In the genomic region with DNA sequence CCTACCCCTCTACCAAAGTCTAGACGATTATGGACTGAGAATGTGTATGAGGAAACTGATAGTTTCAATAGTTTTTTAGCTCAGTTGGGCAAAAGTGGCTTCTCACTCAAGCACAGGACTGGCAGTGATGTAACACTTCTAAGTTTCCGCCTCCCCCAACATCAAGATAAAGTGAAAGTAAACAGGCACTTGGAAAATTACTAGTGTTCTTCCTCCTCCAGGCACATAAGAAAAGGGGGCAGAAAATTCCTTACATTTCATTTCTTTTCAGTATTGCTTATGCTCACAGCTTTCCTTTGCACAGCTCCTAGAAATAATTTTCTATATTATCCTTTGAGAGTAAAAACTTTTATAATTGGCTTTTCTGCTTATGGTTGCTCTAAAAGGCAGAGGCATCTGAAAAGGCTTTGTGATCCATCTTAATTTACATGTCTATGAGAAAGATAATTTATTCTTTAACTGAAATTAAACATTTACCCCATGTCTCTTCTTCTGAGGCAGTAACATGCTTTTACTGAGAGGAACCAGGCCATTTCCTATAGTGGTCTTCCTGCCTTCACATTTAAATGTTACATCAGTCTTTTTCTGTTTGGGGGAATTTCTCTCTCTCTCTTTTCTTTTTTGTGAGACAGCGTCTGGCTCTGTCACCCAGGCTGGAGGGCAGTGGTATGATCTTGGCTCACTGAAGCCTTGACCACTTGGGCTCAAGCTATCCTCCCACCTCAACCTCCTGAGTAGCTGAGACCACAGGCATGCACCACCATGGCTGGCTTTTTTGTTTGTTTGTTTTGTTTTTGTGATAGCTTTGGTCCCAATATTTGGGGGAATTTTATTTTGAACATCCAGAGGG, we compare ENCODE assay signal across 1 cellular context.
TF ChIP-seq lines count a peak whose summit lies in the region.

No MANE protein-coding gene starts in this region.

TF ChIP-seq in HepG2, 621 proteins besides CTCF, POLR2A, EP300 and RAD21 (continued from another document and continues in another):
- TF ChIP-seq SNAPC4 (CRISPR knock-in tag; IDR thresholded peaks at IDR 0.05) (no peak), KLF6 (CRISPR knock-in tag; IDR thresholded peaks at IDR 0.05) (no peak), ZNF703 (CRISPR knock-in tag; IDR thresholded peaks at IDR 0.05; ENCODE audit: borderline replicate concordance) (no peak), ZNF768 (CRISPR knock-in tag; IDR thresholded peaks at IDR 0.05) (no peak), HMG20A (CRISPR knock-in tag; IDR thresholded peaks at IDR 0.05; ENCODE audit: borderline replicate concordance) (peak; percentile 31; the same call in 1 of the 2 replicates), KDM6A (CRISPR knock-in tag; IDR thresholded peaks at IDR 0.05; ENCODE audit: low read depth) (0 out of 2 replicates have a peak, but pooled peaks have one; percentile 28), MED1 (CRISPR knock-in tag; IDR thresholded peaks at IDR 0.05) (peak; percentile 70), ZNF331 (CRISPR knock-in tag; IDR thresholded peaks at IDR 0.05) (peak; percentile 69; the same call in 1 of the 2 replicates), POGZ (CRISPR knock-in tag; IDR thresholded peaks at IDR 0.05) (no peak), ZNF644 (CRISPR knock-in tag; IDR thresholded peaks at IDR 0.05; ENCODE audit: low read depth) (0 out of 2 replicates have a peak, but pooled peaks have one; percentile 23), LCORL (IDR thresholded peaks at IDR 0.05) (no peak), LCORL (CRISPR knock-in tag; IDR thresholded peaks at IDR 0.05) (no peak), ZNF878 (CRISPR knock-in tag; IDR thresholded peaks at IDR 0.05) (no peak), ZNF484 (CRISPR knock-in tag; IDR thresholded peaks at IDR 0.05; ENCODE audit: borderline replicate concordance, low read depth) (no peak), TAF1 (CRISPR knock-in tag; IDR thresholded peaks at IDR 0.05) (no peak), GABPA (IDR thresholded peaks at IDR 0.05; ENCODE audit: low read depth, low read length) (no peak), GABPA (CRISPR knock-in tag; IDR thresholded peaks at IDR 0.05; ENCODE audit: low read depth) (no peak), SOX13 (IDR thresholded peaks at IDR 0.05) (no peak), SOX13 (CRISPR knock-in tag; conservative IDR thresholded peaks at IDR 0.05 in 1 of 2, IDR thresholded peaks at IDR 0.05 in 1 of 2) (peak in 1 of 2 experiments; percentile 69; a peak in 2 of 4 replicates), FOXO1 (CRISPR knock-in tag; IDR thresholded peaks at IDR 0.05) (peak; percentile 81), ZZZ3 (CRISPR knock-in tag; IDR thresholded peaks at IDR 0.05; ENCODE audit: borderline replicate concordance) (no peak), TARDBP (CRISPR knock-in tag; IDR thresholded peaks at IDR 0.05) (peak; percentile 72; the same call in 1 of the 2 replicates), ZBTB14 (CRISPR knock-in tag; IDR thresholded peaks at IDR 0.05) (no peak), HES4 (CRISPR knock-in tag; IDR thresholded peaks at IDR 0.05; ENCODE audit: borderline replicate concordance) (no peak), ZC3H4 (CRISPR knock-in tag; IDR thresholded peaks at IDR 0.05; ENCODE audit: borderline replicate concordance) (no peak), RFXAP (CRISPR knock-in tag; IDR thresholded peaks at IDR 0.05; ENCODE audit: borderline replicate concordance) (peak; percentile 33; the same call in 1 of the 2 replicates), SNRNP70 (IDR thresholded peaks at IDR 0.05; ENCODE audit: low read depth, low read length) (no peak), MXD4 (CRISPR knock-in tag; IDR thresholded peaks at IDR 0.05) (no peak), SIN3A (IDR thresholded peaks at IDR 0.05; ENCODE audit: borderline replicate concordance, low read depth, low read length) (0 out of 2 replicates have a peak, but pooled peaks have one; percentile 29), CCAR2 (optimal IDR thresholded peaks at IDR 0.05; ENCODE audit: low read depth, low read length) (peak; percentile 47), SNAPC2 (CRISPR knock-in tag; IDR thresholded peaks at IDR 0.05) (peak; percentile 76; the same call in 1 of the 2 replicates), FOXK1 (CRISPR knock-in tag; IDR thresholded peaks at IDR 0.05; ENCODE audit: borderline replicate concordance, low read depth) (peak; percentile 77; the same call in 1 of the 2 replicates), ZNF841 (CRISPR knock-in tag; IDR thresholded peaks at IDR 0.05; ENCODE audit: borderline replicate concordance) (no peak), HMGXB4 (CRISPR knock-in tag; IDR thresholded peaks at IDR 0.05; ENCODE audit: borderline replicate concordance in 1 of 2, low read depth in 1 of 2) (peak in 1 of 2 experiments; percentile 21; a peak in 1 of 4 replicates), SIN3B (IDR thresholded peaks at IDR 0.05; ENCODE audit: low read length) (no peak), SMARCC2 (IDR thresholded peaks at IDR 0.05) (no peak), SOX5 (CRISPR knock-in tag; IDR thresholded peaks at IDR 0.05; ENCODE audit: borderline replicate concordance) (peak; percentile 48; the same call in 1 of the 2 replicates)
- TF ChIP-seq, protein P1, sequence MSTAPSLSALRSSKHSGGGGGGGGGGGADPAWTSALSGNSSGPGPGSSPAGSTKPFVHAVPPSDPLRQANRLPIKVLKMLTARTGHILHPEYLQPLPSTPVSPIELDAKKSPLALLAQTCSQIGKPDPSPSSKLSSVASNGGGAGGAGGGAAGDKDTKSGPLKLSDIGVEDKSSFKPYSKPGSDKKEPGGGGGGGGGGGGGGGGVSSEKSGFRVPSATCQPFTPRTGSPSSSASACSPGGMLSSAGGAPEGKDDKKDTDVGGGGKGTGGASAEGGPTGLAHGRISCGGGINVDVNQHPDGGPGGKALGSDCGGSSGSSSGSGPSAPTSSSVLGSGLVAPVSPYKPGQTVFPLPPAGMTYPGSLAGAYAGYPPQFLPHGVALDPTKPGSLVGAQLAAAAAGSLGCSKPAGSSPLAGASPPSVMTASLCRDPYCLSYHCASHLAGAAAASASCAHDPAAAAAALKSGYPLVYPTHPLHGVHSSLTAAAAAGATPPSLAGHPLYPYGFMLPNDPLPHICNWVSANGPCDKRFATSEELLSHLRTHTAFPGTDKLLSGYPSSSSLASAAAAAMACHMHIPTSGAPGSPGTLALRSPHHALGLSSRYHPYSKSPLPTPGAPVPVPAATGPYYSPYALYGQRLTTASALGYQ (CRISPR knock-in tag; IDR thresholded peaks at IDR 0.05), result peak; percentile 62; the same call in 1 of the 2 replicates
- TF ChIP-seq, protein P2, sequence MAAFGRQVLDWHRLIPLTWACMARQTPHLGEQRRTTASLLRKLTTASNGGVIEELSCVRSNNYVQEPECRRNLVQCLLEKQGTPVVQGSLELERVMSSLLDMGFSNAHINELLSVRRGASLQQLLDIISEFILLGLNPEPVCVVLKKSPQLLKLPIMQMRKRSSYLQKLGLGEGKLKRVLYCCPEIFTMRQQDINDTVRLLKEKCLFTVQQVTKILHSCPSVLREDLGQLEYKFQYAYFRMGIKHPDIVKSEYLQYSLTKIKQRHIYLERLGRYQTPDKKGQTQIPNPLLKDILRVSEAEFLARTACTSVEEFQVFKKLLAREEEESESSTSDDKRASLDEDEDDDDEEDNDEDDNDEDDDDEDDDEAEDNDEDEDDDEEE (CRISPR knock-in tag; IDR thresholded peaks at IDR 0.05), result no peak
- TF ChIP-seq, protein P3, sequence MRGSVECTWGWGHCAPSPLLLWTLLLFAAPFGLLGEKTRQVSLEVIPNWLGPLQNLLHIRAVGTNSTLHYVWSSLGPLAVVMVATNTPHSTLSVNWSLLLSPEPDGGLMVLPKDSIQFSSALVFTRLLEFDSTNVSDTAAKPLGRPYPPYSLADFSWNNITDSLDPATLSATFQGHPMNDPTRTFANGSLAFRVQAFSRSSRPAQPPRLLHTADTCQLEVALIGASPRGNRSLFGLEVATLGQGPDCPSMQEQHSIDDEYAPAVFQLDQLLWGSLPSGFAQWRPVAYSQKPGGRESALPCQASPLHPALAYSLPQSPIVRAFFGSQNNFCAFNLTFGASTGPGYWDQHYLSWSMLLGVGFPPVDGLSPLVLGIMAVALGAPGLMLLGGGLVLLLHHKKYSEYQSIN (CRISPR knock-in tag; IDR thresholded peaks at IDR 0.05; ENCODE audit: borderline replicate concordance), result no peak
- TF ChIP-seq, protein P4, sequence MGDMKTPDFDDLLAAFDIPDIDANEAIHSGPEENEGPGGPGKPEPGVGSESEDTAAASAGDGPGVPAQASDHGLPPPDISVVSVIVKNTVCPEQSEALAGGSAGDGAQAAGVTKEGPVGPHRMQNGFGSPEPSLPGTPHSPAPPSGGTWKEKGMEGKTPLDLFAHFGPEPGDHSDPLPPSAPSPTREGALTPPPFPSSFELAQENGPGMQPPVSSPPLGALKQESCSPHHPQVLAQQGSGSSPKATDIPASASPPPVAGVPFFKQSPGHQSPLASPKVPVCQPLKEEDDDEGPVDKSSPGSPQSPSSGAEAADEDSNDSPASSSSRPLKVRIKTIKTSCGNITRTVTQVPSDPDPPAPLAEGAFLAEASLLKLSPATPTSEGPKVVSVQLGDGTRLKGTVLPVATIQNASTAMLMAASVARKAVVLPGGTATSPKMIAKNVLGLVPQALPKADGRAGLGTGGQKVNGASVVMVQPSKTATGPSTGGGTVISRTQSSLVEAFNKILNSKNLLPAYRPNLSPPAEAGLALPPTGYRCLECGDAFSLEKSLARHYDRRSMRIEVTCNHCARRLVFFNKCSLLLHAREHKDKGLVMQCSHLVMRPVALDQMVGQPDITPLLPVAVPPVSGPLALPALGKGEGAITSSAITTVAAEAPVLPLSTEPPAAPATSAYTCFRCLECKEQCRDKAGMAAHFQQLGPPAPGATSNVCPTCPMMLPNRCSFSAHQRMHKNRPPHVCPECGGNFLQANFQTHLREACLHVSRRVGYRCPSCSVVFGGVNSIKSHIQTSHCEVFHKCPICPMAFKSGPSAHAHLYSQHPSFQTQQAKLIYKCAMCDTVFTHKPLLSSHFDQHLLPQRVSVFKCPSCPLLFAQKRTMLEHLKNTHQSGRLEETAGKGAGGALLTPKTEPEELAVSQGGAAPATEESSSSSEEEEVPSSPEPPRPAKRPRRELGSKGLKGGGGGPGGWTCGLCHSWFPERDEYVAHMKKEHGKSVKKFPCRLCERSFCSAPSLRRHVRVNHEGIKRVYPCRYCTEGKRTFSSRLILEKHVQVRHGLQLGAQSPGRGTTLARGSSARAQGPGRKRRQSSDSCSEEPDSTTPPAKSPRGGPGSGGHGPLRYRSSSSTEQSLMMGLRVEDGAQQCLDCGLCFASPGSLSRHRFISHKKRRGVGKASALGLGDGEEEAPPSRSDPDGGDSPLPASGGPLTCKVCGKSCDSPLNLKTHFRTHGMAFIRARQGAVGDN (CRISPR knock-in tag; IDR thresholded peaks at IDR 0.05), result no peak
- TF ChIP-seq, protein P5, sequence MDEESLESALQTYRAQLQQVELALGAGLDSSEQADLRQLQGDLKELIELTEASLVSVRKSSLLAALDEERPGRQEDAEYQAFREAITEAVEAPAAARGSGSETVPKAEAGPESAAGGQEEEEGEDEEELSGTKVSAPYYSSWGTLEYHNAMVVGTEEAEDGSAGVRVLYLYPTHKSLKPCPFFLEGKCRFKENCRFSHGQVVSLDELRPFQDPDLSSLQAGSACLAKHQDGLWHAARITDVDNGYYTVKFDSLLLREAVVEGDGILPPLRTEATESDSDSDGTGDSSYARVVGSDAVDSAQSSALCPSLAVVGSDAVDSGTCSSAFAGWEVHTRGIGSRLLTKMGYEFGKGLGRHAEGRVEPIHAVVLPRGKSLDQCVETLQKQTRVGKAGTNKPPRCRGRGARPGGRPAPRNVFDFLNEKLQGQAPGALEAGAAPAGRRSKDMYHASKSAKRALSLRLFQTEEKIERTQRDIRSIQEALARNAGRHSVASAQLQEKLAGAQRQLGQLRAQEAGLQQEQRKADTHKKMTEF (CRISPR knock-in tag; IDR thresholded peaks at IDR 0.05), result peak; percentile 58
